9 cellular contexts compared by ENCODE assay signal in the genomic region with DNA sequence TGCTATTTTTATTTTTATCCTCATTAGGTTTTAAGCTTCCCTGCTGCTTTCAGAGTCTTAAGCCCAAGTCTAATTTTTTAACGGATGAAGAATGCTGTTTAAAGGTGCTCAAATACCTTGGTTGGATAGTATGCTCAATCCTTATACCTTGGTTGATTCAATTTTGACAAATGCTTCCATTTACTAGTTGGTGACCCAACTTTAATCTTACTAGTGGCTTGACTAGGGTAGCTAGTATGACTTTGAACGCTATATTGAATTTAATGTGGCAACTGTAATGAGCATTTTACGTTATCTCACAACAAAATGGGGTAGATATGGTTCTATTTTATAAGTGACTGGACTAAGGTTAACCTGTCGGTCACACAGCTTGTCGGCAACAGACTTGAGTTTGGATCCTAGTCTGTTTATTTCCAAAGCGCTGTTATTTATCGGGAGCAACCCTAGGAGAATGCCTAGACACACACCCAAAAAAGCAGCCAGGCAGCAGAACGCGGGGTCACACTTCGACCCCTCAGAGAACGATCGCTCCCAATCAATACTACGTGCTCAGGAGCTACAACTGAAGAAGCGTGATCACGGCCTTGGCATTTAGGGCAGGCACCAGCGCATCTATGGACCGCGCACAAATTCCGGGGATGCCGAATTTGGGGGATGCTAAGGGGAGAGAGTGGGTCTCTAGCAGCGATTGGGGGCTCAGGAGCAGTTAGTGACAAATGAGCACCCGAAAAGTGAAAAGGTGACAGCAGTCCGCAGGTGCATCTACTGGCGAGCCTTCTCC. TPM values are rescaled to one million over a fixed set of nuclear protein-coding genes. Genes with fewer than 3 reads are reported as not detected.
DNase-seq lines count a peak whose midpoint lies in the region; ATAC-seq and TF ChIP-seq lines count a peak whose summit lies in the region.
"Had no signal": no experiment of that assay in that cellular context is flagged by ENCODE, and none has a peak within 500 bp of the region (broad histone marks: within the 10 kb centered on the region; RNA-seq: fewer than 3 reads in every experiment).

No MANE protein-coding gene starts in this region.

- TF ChIP-seq CTCF in lower leg skin (IDR thresholded peaks at IDR 0.05) (no peak), foreskin keratinocyte (conservative IDR thresholded peaks at IDR 0.05) (no peak)

- WGBS in lower leg skin, 2 donors, result 22 to 25% methylated on average over 24 of the region's 24 CpGs
- WGBS in aorta, 2 donors, result 19 to 22% methylated on average over 24 of the region's 24 CpGs

- TF ChIP-seq POLR2A in lower leg skin (IDR thresholded peaks at IDR 0.05), result no peak

- H3K4me1 ChIP-seq in aorta (ENCODE audit: control insufficient read depth in 1 of 2, insufficient read depth in 2 of 2, low read length in 2 of 2) (no peaks in the 10 kb centered on the region), foreskin keratinocyte (no peaks in the 10 kb centered on the region)

- H3K36me3 ChIP-seq in aorta (ENCODE audit: control insufficient read depth in 1 of 2, insufficient read depth in 2 of 2, low read length in 1 of 2), result no peaks in the 10 kb centered on the region

- no peaks in the 10 kb centered on the region for H3K9me3 ChIP-seq in aorta (ENCODE audit: control insufficient read depth, low read length)

- peaks cover 11% of the 10 kb centered on the region for H3K36me3 Mint-ChIP-seq in activated naive CD8-positive, alpha-beta T cell treated with anti-CD3 and anti-CD28 coated beads, Interleukin-2, amount 10 ng/mL, durations not matched to agents 7 days and 5 days

- H3K4me3 ChIP-seq in lower leg skin (ENCODE audit: low read depth, poor library complexity, severe bottlenecking) (peak overlapping the region; percentile 52), aorta (ENCODE audit: low read length in 2 of 2) (peak overlapping the region; percentile 71 to 74)

- DNase-seq in ELF-1 (ENCODE audit: low read depth, low spot score), result peak; percentile 18
- no peak for DNase-seq in activated naive CD8-positive, alpha-beta T cell treated with anti-CD3 and anti-CD28 coated beads, Interleukin-2, amount 10 ng/mL, durations not matched to agents 7 days and 5 days
- no peak for DNase-seq in lower leg skin (ENCODE audit: low spot score in 2 of 2)
- no peak for DNase-seq in aorta
- DNase-seq in NCI-H1694 (lab: John Stamatoyannopoulos, UW), result no peak
- DNase-seq in foreskin keratinocyte, result no peak
- DNase-seq in activated CD4-positive, alpha-beta T cell treated with anti-CD3 and anti-CD28 coated beads, Interleukin-2, amount 50 U/mL, for 4 hours, result no peak

- H3K27ac ChIP-seq in aorta (ENCODE audit: low read depth in 1 of 2, low read length in 2 of 2) (peak overlapping the region in 1 of 2 donors; percentile 60), foreskin keratinocyte (no peak overlapping the region)

- peaks cover 6% of the 10 kb centered on the region for H3K4me1 Mint-ChIP-seq in activated naive CD8-positive, alpha-beta T cell treated with anti-CD3 and anti-CD28 coated beads, Interleukin-2, amount 10 ng/mL, durations not matched to agents 7 days and 5 days

- intact Hi-C loops in lower leg skin (cut with DNase I; ENCODE audit: low total_unique reads) (no loop called here), aorta (cut with DNase I) (loop anchor here in 1 of 2 donors (10.0 kb wide), 1 partner anchor 59 kb away; no protein-coding TSS in a partner anchor)

- H3K27me3 ChIP-seq in aorta (ENCODE audit: control insufficient read depth in 1 of 2, insufficient read depth in 2 of 2, low read length in 1 of 2) (no peaks in the 10 kb centered on the region), foreskin keratinocyte (peaks cover 30% of the 10 kb centered on the region)

- H3K27ac Mint-ChIP-seq in activated naive CD8-positive, alpha-beta T cell treated with anti-CD3 and anti-CD28 coated beads, Interleukin-2, amount 10 ng/mL, durations not matched to agents 7 days and 5 days, result peak overlapping the region; percentile 15

- POLR2A ChIA-PET in activated naive CD8-positive, alpha-beta T cell treated with anti-CD3 and anti-CD28 coated beads, Interleukin-2, amount 10 ng/mL, durations not matched to agents 7 days and 5 days (lab: Charles Lee), result interaction anchor here (1.2 kb wide), 1 partner anchor 173 kb away, joined by 3 read pairs; a partner anchor contains a TSS

- peak; percentile 0 for ATAC-seq in HG02678 (IDR thresholded peaks at IDR 0.05; ENCODE audit: unreplicated experiment)
- no peak for ATAC-seq in activated naive CD8-positive, alpha-beta T cell treated with anti-CD3 and anti-CD28 coated beads, Interleukin-2, amount 10 ng/mL, durations not matched to agents 7 days and 5 days (ENCODE audit: low read depth)
- ATAC-seq in aorta (ENCODE audit: low FRiP score), result no peak
- ATAC-seq in foreskin keratinocyte, result no peak

- peaks cover 2% of the 10 kb centered on the region for H3K27me3 Mint-ChIP-seq in activated naive CD8-positive, alpha-beta T cell treated with anti-CD3 and anti-CD28 coated beads, Interleukin-2, amount 10 ng/mL, durations not matched to agents 7 days and 5 days

- peak overlapping the region; percentile 82 for H3K4me3 Mint-ChIP-seq in activated naive CD8-positive, alpha-beta T cell treated with anti-CD3 and anti-CD28 coated beads, Interleukin-2, amount 10 ng/mL, durations not matched to agents 7 days and 5 days

- H3K9me3 Mint-ChIP-seq in activated naive CD8-positive, alpha-beta T cell treated with anti-CD3 and anti-CD28 coated beads, Interleukin-2, amount 10 ng/mL, durations not matched to agents 7 days and 5 days, result peaks cover 5% of the 10 kb centered on the region

RNA-seq across cellular contexts. Expression of a gene that starts 0.6 kb away (rescaled TPM):
- total RNA-seq in activated naive CD8-positive, alpha-beta T cell treated with anti-CD3 and anti-CD28 coated beads, Interleukin-2, amount 10 ng/mL, durations not matched to agents 7 days and 5 days, result 1 to 10 TPM; 6.6 to 6.9 TPM
- total RNA-seq in lower leg skin, result 10 to 100 TPM; 10.9 to 16.5 (median 14.3) TPM
- 1 to 10 TPM; 5.1 to 8.2 TPM for total RNA-seq in aorta
- polyA plus RNA-seq in aorta, result 1 to 10 TPM; 2.1 to 4.9 TPM
- 0.37 and 0.42 TPM in 2 replicates for total RNA-seq in foreskin keratinocyte
- polyA plus RNA-seq in foreskin keratinocyte, result 0.20 and 0.25 TPM in 2 replicates

RNA-seq across cellular contexts. Expression of a gene that starts 4.8 kb away (rescaled TPM):
- total RNA-seq in activated naive CD8-positive, alpha-beta T cell treated with anti-CD3 and anti-CD28 coated beads, Interleukin-2, amount 10 ng/mL, durations not matched to agents 7 days and 5 days, result under 1 TPM; 0.34 to 0.42 TPM
- 10 to 100 TPM; 24.4 to 69.6 (median 50.8) TPM for total RNA-seq in lower leg skin
- total RNA-seq in aorta, result 1 to 10 TPM; 7.3 to 8.2 TPM
- 1 to 10 TPM in 1 of 2 donors, under 1 TPM in 1; 0.50 to 4.5 TPM for polyA plus RNA-seq in aorta
- 0.03 and 0.07 TPM in 2 replicates for total RNA-seq in foreskin keratinocyte
- not detected in 2 replicates for polyA plus RNA-seq in foreskin keratinocyte
- total RNA-seq: RPMI7951 had no signal
